Comparison of ENCODE assay signal across 3 cellular contexts in the genomic region with DNA sequence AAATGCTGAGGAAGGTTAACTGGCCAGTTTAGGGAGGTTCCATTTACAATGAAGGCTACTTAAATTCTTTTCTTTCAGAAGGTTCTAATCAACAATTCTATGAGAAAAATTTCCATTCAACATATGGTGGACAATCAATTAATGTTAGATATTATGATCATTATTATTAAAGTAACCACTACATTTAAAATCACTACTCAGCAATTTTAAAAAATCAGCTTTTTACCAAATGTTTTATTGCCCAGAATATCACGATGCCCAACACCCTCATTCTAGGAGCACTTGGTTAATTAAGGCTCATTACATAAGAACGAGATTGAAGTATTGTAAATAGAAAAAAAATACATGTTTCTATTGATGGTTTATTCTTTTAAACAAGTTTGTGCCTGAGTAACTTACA.
TF ChIP-seq lines count a peak whose summit lies in the region.

No MANE protein-coding gene starts in this region.

TF ChIP-seq in GM23338, 12 proteins besides CTCF, POLR2A, EP300 and RAD21 (continues in another document):
- TF ChIP-seq STAT1 (IDR thresholded peaks at IDR 0.05; ENCODE audit: unreplicated experiment) = no peak
- TF ChIP-seq EZH2 (IDR thresholded peaks at IDR 0.05; ENCODE audit: low read depth, unreplicated experiment) = no peak
- no peak for TF ChIP-seq NANOG (IDR thresholded peaks at IDR 0.05; ENCODE audit: borderline replicate concordance)
- no peak for TF ChIP-seq POLR2AphosphoS5 (IDR thresholded peaks at IDR 0.05; ENCODE audit: low read depth)
- TF ChIP-seq ZNF114 (CRISPR knock-in tag; IDR thresholded peaks at IDR 0.05) = no peak
- TF ChIP-seq CREB1 (CRISPR knock-in tag; IDR thresholded peaks at IDR 0.05; ENCODE audit: low read depth) = no peak
- TF ChIP-seq, protein P1, sequence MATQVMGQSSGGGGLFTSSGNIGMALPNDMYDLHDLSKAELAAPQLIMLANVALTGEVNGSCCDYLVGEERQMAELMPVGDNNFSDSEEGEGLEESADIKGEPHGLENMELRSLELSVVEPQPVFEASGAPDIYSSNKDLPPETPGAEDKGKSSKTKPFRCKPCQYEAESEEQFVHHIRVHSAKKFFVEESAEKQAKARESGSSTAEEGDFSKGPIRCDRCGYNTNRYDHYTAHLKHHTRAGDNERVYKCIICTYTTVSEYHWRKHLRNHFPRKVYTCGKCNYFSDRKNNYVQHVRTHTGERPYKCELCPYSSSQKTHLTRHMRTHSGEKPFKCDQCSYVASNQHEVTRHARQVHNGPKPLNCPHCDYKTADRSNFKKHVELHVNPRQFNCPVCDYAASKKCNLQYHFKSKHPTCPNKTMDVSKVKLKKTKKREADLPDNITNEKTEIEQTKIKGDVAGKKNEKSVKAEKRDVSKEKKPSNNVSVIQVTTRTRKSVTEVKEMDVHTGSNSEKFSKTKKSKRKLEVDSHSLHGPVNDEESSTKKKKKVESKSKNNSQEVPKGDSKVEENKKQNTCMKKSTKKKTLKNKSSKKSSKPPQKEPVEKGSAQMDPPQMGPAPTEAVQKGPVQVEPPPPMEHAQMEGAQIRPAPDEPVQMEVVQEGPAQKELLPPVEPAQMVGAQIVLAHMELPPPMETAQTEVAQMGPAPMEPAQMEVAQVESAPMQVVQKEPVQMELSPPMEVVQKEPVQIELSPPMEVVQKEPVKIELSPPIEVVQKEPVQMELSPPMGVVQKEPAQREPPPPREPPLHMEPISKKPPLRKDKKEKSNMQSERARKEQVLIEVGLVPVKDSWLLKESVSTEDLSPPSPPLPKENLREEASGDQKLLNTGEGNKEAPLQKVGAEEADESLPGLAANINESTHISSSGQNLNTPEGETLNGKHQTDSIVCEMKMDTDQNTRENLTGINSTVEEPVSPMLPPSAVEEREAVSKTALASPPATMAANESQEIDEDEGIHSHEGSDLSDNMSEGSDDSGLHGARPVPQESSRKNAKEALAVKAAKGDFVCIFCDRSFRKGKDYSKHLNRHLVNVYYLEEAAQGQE (IDR thresholded peaks at IDR 0.05; ENCODE audit: unreplicated experiment) = no peak
- no peak for TF ChIP-seq EZH2phosphoT487 (IDR thresholded peaks at IDR 0.05; ENCODE audit: unreplicated experiment)
- TF ChIP-seq, protein P2, sequence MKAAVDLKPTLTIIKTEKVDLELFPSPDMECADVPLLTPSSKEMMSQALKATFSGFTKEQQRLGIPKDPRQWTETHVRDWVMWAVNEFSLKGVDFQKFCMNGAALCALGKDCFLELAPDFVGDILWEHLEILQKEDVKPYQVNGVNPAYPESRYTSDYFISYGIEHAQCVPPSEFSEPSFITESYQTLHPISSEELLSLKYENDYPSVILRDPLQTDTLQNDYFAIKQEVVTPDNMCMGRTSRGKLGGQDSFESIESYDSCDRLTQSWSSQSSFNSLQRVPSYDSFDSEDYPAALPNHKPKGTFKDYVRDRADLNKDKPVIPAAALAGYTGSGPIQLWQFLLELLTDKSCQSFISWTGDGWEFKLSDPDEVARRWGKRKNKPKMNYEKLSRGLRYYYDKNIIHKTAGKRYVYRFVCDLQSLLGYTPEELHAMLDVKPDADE (IDR thresholded peaks at IDR 0.05) = no peak
- no peak for TF ChIP-seq JUNB (IDR thresholded peaks at IDR 0.05; ENCODE audit: unreplicated experiment)

TF ChIP-seq in H1, 55 proteins besides CTCF, POLR2A, EP300 and RAD21:
- TF ChIP-seq MAFK (IDR thresholded peaks at IDR 0.05; ENCODE audit: low read depth, low read length) (peak; percentile 43; the same call in 1 of the 2 replicates), SUZ12 (IDR thresholded peaks at IDR 0.05; ENCODE audit: low read length) (no peak)

TF ChIP-seq in SK-N-SH, 30 proteins besides CTCF, POLR2A, EP300 and RAD21:
- TF ChIP-seq FOXM1 (IDR thresholded peaks at IDR 0.05; ENCODE audit: low read depth) (no peak), SMC3 (IDR thresholded peaks at IDR 0.05; ENCODE audit: low read depth, low read length) (no peak), GABPA (IDR thresholded peaks at IDR 0.05; ENCODE audit: low read depth) (no peak), ELF1 (IDR thresholded peaks at IDR 0.05) (no peak), SIN3A (IDR thresholded peaks at IDR 0.05; ENCODE audit: borderline replicate concordance, low read depth, low read length) (no peak), GATA2 (CRISPR knock-in tag; IDR thresholded peaks at IDR 0.05) (no peak), FOXJ3 (CRISPR knock-in tag; IDR thresholded peaks at IDR 0.05) (no peak), CHD2 (IDR thresholded peaks at IDR 0.05; ENCODE audit: low read length, partially characterized antibody) (no peak)
- TF ChIP-seq, protein P3, sequence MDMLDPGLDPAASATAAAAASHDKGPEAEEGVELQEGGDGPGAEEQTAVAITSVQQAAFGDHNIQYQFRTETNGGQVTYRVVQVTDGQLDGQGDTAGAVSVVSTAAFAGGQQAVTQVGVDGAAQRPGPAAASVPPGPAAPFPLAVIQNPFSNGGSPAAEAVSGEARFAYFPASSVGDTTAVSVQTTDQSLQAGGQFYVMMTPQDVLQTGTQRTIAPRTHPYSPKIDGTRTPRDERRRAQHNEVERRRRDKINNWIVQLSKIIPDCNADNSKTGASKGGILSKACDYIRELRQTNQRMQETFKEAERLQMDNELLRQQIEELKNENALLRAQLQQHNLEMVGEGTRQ (IDR thresholded peaks at IDR 0.05; ENCODE audit: borderline replicate concordance, low read depth, low read length) = no peak
- TF ChIP-seq, protein P4, sequence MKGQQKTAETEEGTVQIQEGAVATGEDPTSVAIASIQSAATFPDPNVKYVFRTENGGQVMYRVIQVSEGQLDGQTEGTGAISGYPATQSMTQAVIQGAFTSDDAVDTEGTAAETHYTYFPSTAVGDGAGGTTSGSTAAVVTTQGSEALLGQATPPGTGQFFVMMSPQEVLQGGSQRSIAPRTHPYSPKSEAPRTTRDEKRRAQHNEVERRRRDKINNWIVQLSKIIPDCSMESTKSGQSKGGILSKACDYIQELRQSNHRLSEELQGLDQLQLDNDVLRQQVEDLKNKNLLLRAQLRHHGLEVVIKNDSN (IDR thresholded peaks at IDR 0.05; ENCODE audit: borderline replicate concordance, low read depth) = no peak
